8 cellular contexts compared by ENCODE assay signal in the genomic region with DNA sequence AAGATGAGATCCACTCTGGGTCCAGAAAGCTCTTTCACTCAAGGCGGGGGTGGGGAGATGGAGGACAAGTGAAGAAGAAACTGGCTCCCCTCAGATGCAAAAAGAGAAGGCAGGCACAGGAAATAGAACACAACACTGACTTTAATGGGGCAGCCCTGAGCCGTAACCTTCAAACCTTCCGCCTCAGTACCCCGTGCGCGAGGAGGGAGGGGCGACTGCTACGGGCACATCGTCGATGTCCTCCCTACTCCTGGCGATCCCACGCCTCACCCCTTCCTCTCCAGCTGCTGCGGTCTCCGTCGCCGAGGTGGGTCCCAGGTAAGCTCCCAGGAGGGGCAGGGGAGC. TPM values are rescaled to one million over a fixed set of nuclear protein-coding genes. Genes with fewer than 3 reads are reported as not detected.
A peak's percentile ranks its signal among the peaks of the same experiment; 100 is the strongest.
DNase-seq lines count a peak whose midpoint lies in the region; ATAC-seq and TF ChIP-seq lines count a peak whose summit lies in the region.

No MANE protein-coding gene starts in this region.

- no peak overlapping the region for H3K9ac ChIP-seq in SU-DHL-6 (ENCODE audit: low read length)

- peak overlapping the region; percentile 63 for H3K4me3 ChIP-seq in CD8-positive, alpha-beta memory T cell (ENCODE audit: low read length)
- H3K4me3 ChIP-seq in SU-DHL-6 (ENCODE audit: insufficient read depth, low read length, poor library complexity, severe bottlenecking): no peak overlapping the region
- H3K4me3 ChIP-seq in foreskin fibroblast (ENCODE audit: low read depth in 1 of 2, low read length in 2 of 2): peak overlapping the region; percentile 55 to 60

- H3K4me3 Mint-ChIP-seq in CD8-positive, alpha-beta memory T cell: peak overlapping the region; percentile 73 to 87 (median 80)
- H3K4me3 Mint-ChIP-seq in progenitor cell of endocrine pancreas (ENCODE audit: low read depth): peak overlapping the region; percentile 63

- H3K27ac Mint-ChIP-seq in CD8-positive, alpha-beta memory T cell: peak overlapping the region in 6 of 8 donors; percentile 21 to 86 (median 69)
- no peak overlapping the region for H3K27ac Mint-ChIP-seq in progenitor cell of endocrine pancreas

- H3K79me2 ChIP-seq in SU-DHL-6 (ENCODE audit: insufficient read depth, low read length): no peaks in the 10 kb centered on the region

- ATAC-seq in HG03354 (IDR thresholded peaks at IDR 0.05; ENCODE audit: poor library complexity, severe bottlenecking, unreplicated experiment): no peak

- H3K9me3 ChIP-seq in CD8-positive, alpha-beta memory T cell (ENCODE audit: low read length): no peaks in the 10 kb centered on the region
- H3K9me3 ChIP-seq in SU-DHL-6 (ENCODE audit: insufficient read depth, low read length): no peaks in the 10 kb centered on the region

- H3K9me3 Mint-ChIP-seq in CD8-positive, alpha-beta memory T cell: no peaks in the 10 kb centered on the region
- no peaks in the 10 kb centered on the region for H3K9me3 Mint-ChIP-seq in progenitor cell of endocrine pancreas (ENCODE audit: low read depth)

- no peaks in the 10 kb centered on the region for H3K27me3 ChIP-seq in CD8-positive, alpha-beta memory T cell (ENCODE audit: insufficient read depth, low read length, poor library complexity, severe bottlenecking)
- no peaks in the 10 kb centered on the region for H3K27me3 ChIP-seq in SU-DHL-6 (ENCODE audit: low read length)

- peaks cover 3% of the 10 kb centered on the region; the same call in 1 of the 2 replicates for H3F3A ChIP-seq in SU-DHL-6 (ENCODE audit: insufficient read depth)

- no peak for TF ChIP-seq CTCF in SU-DHL-6 (IDR thresholded peaks at IDR 0.05; ENCODE audit: insufficient read depth, low read length, poor library complexity, severe bottlenecking)
- TF ChIP-seq CTCF in foreskin fibroblast (IDR thresholded peaks at IDR 0.05; ENCODE audit: low read depth, low read length): no peak
- no peak for TF ChIP-seq CTCF in progenitor cell of endocrine pancreas (IDR thresholded peaks at IDR 0.05; ENCODE audit: unreplicated experiment)

- DNase-seq in CD8-positive, alpha-beta memory T cell: peak in 1 of 5 donors; percentile 35
- DNase-seq in foreskin fibroblast (no peak), progenitor cell of endocrine pancreas (ENCODE audit: low spot score, unreplicated experiment) (no peak), NCI-H526 (lab: John Stamatoyannopoulos, UW) (no peak), DMS79 treated with DMSO at 0.1 percent for 48 hours (lab: John Stamatoyannopoulos, UW) (no peak)
- DNase-seq in activated CD8-positive, alpha-beta memory T cell treated with anti-CD3 and anti-CD28 coated beads, Interleukin-2, amount 50 U/mL, for 48 hours: no peak

- H3K27me3 Mint-ChIP-seq in CD8-positive, alpha-beta memory T cell: peaks cover 1 to 4% of the 10 kb centered on the region in 2 donors
- peaks cover 37% of the 10 kb centered on the region for H3K27me3 Mint-ChIP-seq in progenitor cell of endocrine pancreas

- H3K4me2 ChIP-seq in SU-DHL-6 (ENCODE audit: low read depth, low read length, poor library complexity, severe bottlenecking): peak overlapping the region; percentile 15

- H2AFZ ChIP-seq in SU-DHL-6 (ENCODE audit: low read depth, low read length, severe bottlenecking): peak overlapping the region; percentile 0

- H3K4me1 Mint-ChIP-seq in CD8-positive, alpha-beta memory T cell: peaks cover 25 to 41% (median 27%) of the 10 kb centered on the region in 3 donors
- peaks cover 12% of the 10 kb centered on the region for H3K4me1 Mint-ChIP-seq in progenitor cell of endocrine pancreas (ENCODE audit: low read depth)

- H3K9me2 ChIP-seq in SU-DHL-6 (replicated peaks; ENCODE audit: insufficient read depth, low read length): no peaks in the 10 kb centered on the region

- no peaks in the 10 kb centered on the region for H3K36me3 ChIP-seq in CD8-positive, alpha-beta memory T cell (ENCODE audit: insufficient read depth, low read length)
- no peaks in the 10 kb centered on the region for H3K36me3 ChIP-seq in SU-DHL-6 (ENCODE audit: low read length)

- H4K20me1 ChIP-seq in SU-DHL-6 (ENCODE audit: low read depth, low read length): no peaks in the 10 kb centered on the region

- H3K4me1 ChIP-seq in CD8-positive, alpha-beta memory T cell (ENCODE audit: insufficient read depth, low read length): peaks cover 16% of the 10 kb centered on the region

- H3K36me3 Mint-ChIP-seq in CD8-positive, alpha-beta memory T cell: peaks cover 0 to 2% (median 0%) of the 10 kb centered on the region in 3 donors
- no peaks in the 10 kb centered on the region for H3K36me3 Mint-ChIP-seq in progenitor cell of endocrine pancreas (ENCODE audit: insufficient read depth)

- H3K27ac ChIP-seq in CD8-positive, alpha-beta memory T cell (ENCODE audit: low read depth, low read length): no peak overlapping the region
- no peak overlapping the region for H3K27ac ChIP-seq in SU-DHL-6 (ENCODE audit: low read depth, low read length)

- CTCF ChIA-PET in CD8-positive, alpha-beta memory T cell (lab: Charles Lee): interaction anchor here (1.4 to 16.8 kb wide), 5 partner anchors 9 to 41 kb away, joined by 4 to 262 read pairs (median 14); partner anchors contain the start of genes ADISSP, AP5S1 and CENPB

- POLR2A ChIA-PET in CD8-positive, alpha-beta memory T cell (lab: Charles Lee): interaction anchor here (0.6 to 1.7 kb wide), 5 partner anchors 9 to 430 kb away, joined by 3 to 11 read pairs (median 3); partner anchors contain the start of genes ADISSP, AP5S1 and CENPB

RNA-seq across cellular contexts. Expression of gene SPEF1, which starts 3.9 kb away (rescaled TPM):
- under 1 TPM; 0.13 to 0.24 TPM for total RNA-seq in CD8-positive, alpha-beta memory T cell
- not detected for polyA plus RNA-seq in CD8-positive, alpha-beta memory T cell
- total RNA-seq in progenitor cell of endocrine pancreas: 1.7 and 1.9 TPM in 2 replicates

RNA-seq across cellular contexts. Expression of gene CENPB, which starts 9.2 kb away (rescaled TPM):
- 10 to 100 TPM; 66.4 to 69.9 TPM for total RNA-seq in CD8-positive, alpha-beta memory T cell
- polyA plus RNA-seq in CD8-positive, alpha-beta memory T cell: 1.7 TPM
- total RNA-seq in progenitor cell of endocrine pancreas: 49.6 and 53.8 TPM in 2 replicates

RNA-seq across cellular contexts. Expression of gene ADISSP, which starts 9.8 kb away (rescaled TPM):
- 10 to 100 TPM; 72.7 to 74.9 TPM for total RNA-seq in CD8-positive, alpha-beta memory T cell
- 27.0 TPM for polyA plus RNA-seq in CD8-positive, alpha-beta memory T cell
- 18.9 and 20.2 TPM in 2 replicates for total RNA-seq in progenitor cell of endocrine pancreas

RNA-seq across cellular contexts. Expression of gene CDC25B, which starts 18.8 kb away (rescaled TPM):
- 10 to 100 TPM; 78.0 to 81.6 TPM for total RNA-seq in CD8-positive, alpha-beta memory T cell
- 61.6 TPM for polyA plus RNA-seq in CD8-positive, alpha-beta memory T cell
- total RNA-seq in progenitor cell of endocrine pancreas: 36.7 and 37.6 TPM in 2 replicates

RNA-seq across cellular contexts. Expression of gene AP5S1, which starts 43.0 kb away (rescaled TPM):
- total RNA-seq in CD8-positive, alpha-beta memory T cell: 10 to 100 TPM; 14.0 to 15.7 TPM
- 18.4 TPM for polyA plus RNA-seq in CD8-positive, alpha-beta memory T cell
- 12.3 and 13.2 TPM in 2 replicates for total RNA-seq in progenitor cell of endocrine pancreas
